21 cellular contexts compared by ENCODE assay signal in genomic region chr10:6345404-6345803, GRCh38.
DNase-seq lines count a peak whose midpoint lies in the region; ATAC-seq, FAIRE-seq and TF ChIP-seq lines count a peak whose summit lies in the region.
"Had no signal": no experiment of that assay in that cellular context is flagged by ENCODE, and none has a peak within 500 bp of the region (broad histone marks: within the 10 kb centered on the region; RNA-seq: fewer than 3 reads in every experiment).

No MANE protein-coding gene starts in this region.

- CTCF ChIA-PET in HEK293 (lab: Yijun Ruan, JAX), result no interaction called here

- H3K4me2 ChIP-seq in neural progenitor cell, result no peak overlapping the region
- H3K4me2 ChIP-seq: GM23338 had no signal

- H3K27me3 Mint-ChIP-seq in activated CD4-positive, alpha-beta T cell treated with anti-CD3 and anti-CD28 coated beads, Interleukin-2, amount 10 ng/mL, durations not matched to agents 24 days and 14 days, result no peaks in the 10 kb centered on the region
- H3K27me3 Mint-ChIP-seq in CD4-positive, CD25-positive, alpha-beta regulatory T cell, result no peaks in the 10 kb centered on the region
- H3K27me3 Mint-ChIP-seq in activated naive CD8-positive, alpha-beta T cell treated with anti-CD3 and anti-CD28 coated beads, Interleukin-2, amount 50 U/mL, for 24 hours, result no peaks in the 10 kb centered on the region
- H3K27me3 Mint-ChIP-seq in neural progenitor cell (ENCODE audit: insufficient read depth, low read depth), result peaks cover 3% of the 10 kb centered on the region

- peaks cover 13% of the 10 kb centered on the region for H3K36me3 Mint-ChIP-seq in activated CD4-positive, alpha-beta T cell treated with anti-CD3 and anti-CD28 coated beads, Interleukin-2, amount 10 ng/mL, durations not matched to agents 24 days and 14 days (ENCODE audit: low read depth)
- H3K36me3 Mint-ChIP-seq in CD4-positive, CD25-positive, alpha-beta regulatory T cell, result no peaks in the 10 kb centered on the region
- H3K36me3 Mint-ChIP-seq in activated naive CD8-positive, alpha-beta T cell treated with anti-CD3 and anti-CD28 coated beads, Interleukin-2, amount 50 U/mL, for 24 hours (ENCODE audit: low read depth), result peaks cover 7% of the 10 kb centered on the region
- no peaks in the 10 kb centered on the region for H3K36me3 Mint-ChIP-seq in neural progenitor cell

- no peaks in the 10 kb centered on the region for H3K79me2 ChIP-seq in neural progenitor cell (ENCODE audit: low read depth)

- ATAC-seq in CD4-positive, CD25-positive, alpha-beta regulatory T cell (ENCODE audit: low read depth in 2 of 2), result no peak
- ATAC-seq in activated naive CD8-positive, alpha-beta T cell treated with anti-CD3 and anti-CD28 coated beads, Interleukin-2, amount 50 U/mL, for 24 hours, result no peak
- ATAC-seq: GM23338 had no signal

- DNase-seq in activated CD4-positive, alpha-beta T cell treated with anti-CD3 and anti-CD28 coated beads, Interleukin-2, amount 10 ng/mL, durations not matched to agents 24 days and 14 days, result no peak
- no peak for DNase-seq in activated CD4-positive, alpha-beta T cell treated with anti-CD3 and anti-CD28 coated beads for 48 hours
- DNase-seq in CD4-positive, CD25-positive, alpha-beta regulatory T cell, result no peak
- no peak for DNase-seq in activated naive CD8-positive, alpha-beta T cell treated with anti-CD3 and anti-CD28 coated beads, Interleukin-2, amount 50 U/mL, for 24 hours
- DNase-seq in neural progenitor cell (ENCODE audit: low spot score), result no peak
- DNase-seq in GM12891 (ENCODE audit: insufficient read length, low spot score), result no peak
- DNase-seq in dorsolateral prefrontal cortex, result no peak
- DNase-seq: BE2C, NCI-H1417, NCI-H187, NCI-H2107, NCI-H510A treated with DMSO at 0.1 percent for 48 hours, NCI-H774, SHP77 had no signal

- H3K4me1 ChIP-seq in CD4-positive, CD25-positive, alpha-beta regulatory T cell (ENCODE audit: control insufficient read depth, insufficient read depth, low read length, poor library complexity, severe bottlenecking), result peaks cover 31% of the 10 kb centered on the region
- H3K4me1 ChIP-seq in HEK293 (ENCODE audit: control insufficient read depth, insufficient read depth, low read length), result no peaks in the 10 kb centered on the region
- H3K4me1 ChIP-seq in neural progenitor cell, result no peaks in the 10 kb centered on the region

- POLR2A ChIA-PET in HEK293 (lab: Yijun Ruan, JAX), result no interaction called here

- no peak overlapping the region for H3K27ac ChIP-seq in CD4-positive, CD25-positive, alpha-beta regulatory T cell (ENCODE audit: insufficient read depth, low read length, poor library complexity, severe bottlenecking)
- H3K27ac ChIP-seq in HEK293 (ENCODE audit: extremely low read depth, low read depth, low read length) (no peak overlapping the region), neural progenitor cell (no peak overlapping the region), dorsolateral prefrontal cortex (no peak overlapping the region)
- H3K27ac ChIP-seq: KMS-11 had no signal

- H3K36me3 ChIP-seq in CD4-positive, CD25-positive, alpha-beta regulatory T cell (ENCODE audit: control insufficient read depth, insufficient read depth, low read length), result no peaks in the 10 kb centered on the region
- no peaks in the 10 kb centered on the region; a peak in 1 of 3 replicates for H3K36me3 ChIP-seq in HEK293 (ENCODE audit: control insufficient read depth in 2 of 2, insufficient read depth in 1 of 2, low read length in 2 of 2)
- H3K36me3 ChIP-seq in neural progenitor cell, result no peaks in the 10 kb centered on the region
- H3K36me3 ChIP-seq: BE2C had no signal

- no peaks in the 10 kb centered on the region for H4K20me1 ChIP-seq in neural progenitor cell (ENCODE audit: low read depth)

- no peak overlapping the region for H3K9ac ChIP-seq in neural progenitor cell
- H3K9ac ChIP-seq: KMS-11 had no signal

- H2AFZ ChIP-seq in neural progenitor cell (replicated peaks), result no peak overlapping the region
- H2AFZ ChIP-seq: GM23338 had no signal

- no peak overlapping the region for H3K4me3 Mint-ChIP-seq in activated CD4-positive, alpha-beta T cell treated with anti-CD3 and anti-CD28 coated beads, Interleukin-2, amount 10 ng/mL, durations not matched to agents 24 days and 14 days
- H3K4me3 Mint-ChIP-seq in CD4-positive, CD25-positive, alpha-beta regulatory T cell, result peak overlapping the region in 1 of 4 donors; percentile 74
- H3K4me3 Mint-ChIP-seq in activated naive CD8-positive, alpha-beta T cell treated with anti-CD3 and anti-CD28 coated beads, Interleukin-2, amount 50 U/mL, for 24 hours, result no peak overlapping the region
- H3K4me3 Mint-ChIP-seq in neural progenitor cell, result no peak overlapping the region
- H3K4me3 Mint-ChIP-seq: GM23338 had no signal

- no peaks in the 10 kb centered on the region for H3K9me3 ChIP-seq in CD4-positive, CD25-positive, alpha-beta regulatory T cell (ENCODE audit: control insufficient read depth in 2 of 2, low read length in 2 of 2)
- H3K9me3 ChIP-seq in HEK293 (ENCODE audit: control insufficient read depth, insufficient read depth, low read depth, low read length) (no peaks in the 10 kb centered on the region), neural progenitor cell (ENCODE audit: low read depth) (no peaks in the 10 kb centered on the region)
- H3K9me3 ChIP-seq: BE2C had no signal

- H3F3A ChIP-seq in neural progenitor cell (ENCODE audit: low read depth), result no peaks in the 10 kb centered on the region

- H3K9me3 Mint-ChIP-seq in activated CD4-positive, alpha-beta T cell treated with anti-CD3 and anti-CD28 coated beads, Interleukin-2, amount 10 ng/mL, durations not matched to agents 24 days and 14 days, result peaks cover 15% of the 10 kb centered on the region
- no peaks in the 10 kb centered on the region for H3K9me3 Mint-ChIP-seq in CD4-positive, CD25-positive, alpha-beta regulatory T cell
- peaks cover 11% of the 10 kb centered on the region for H3K9me3 Mint-ChIP-seq in activated naive CD8-positive, alpha-beta T cell treated with anti-CD3 and anti-CD28 coated beads, Interleukin-2, amount 50 U/mL, for 24 hours
- H3K9me3 Mint-ChIP-seq in neural progenitor cell, result no peaks in the 10 kb centered on the region
- H3K9me3 Mint-ChIP-seq: GM23338 had no signal

- H3K4me1 Mint-ChIP-seq in activated CD4-positive, alpha-beta T cell treated with anti-CD3 and anti-CD28 coated beads, Interleukin-2, amount 10 ng/mL, durations not matched to agents 24 days and 14 days, result peaks cover 47% of the 10 kb centered on the region
- peaks cover 13 to 55% (median 30%) of the 10 kb centered on the region in 4 donors for H3K4me1 Mint-ChIP-seq in CD4-positive, CD25-positive, alpha-beta regulatory T cell
- H3K4me1 Mint-ChIP-seq in activated naive CD8-positive, alpha-beta T cell treated with anti-CD3 and anti-CD28 coated beads, Interleukin-2, amount 50 U/mL, for 24 hours, result peaks cover 52% of the 10 kb centered on the region
- peaks cover 8% of the 10 kb centered on the region for H3K4me1 Mint-ChIP-seq in neural progenitor cell

- no peak for TF ChIP-seq POLR2A in GM12891 (IDR thresholded peaks at IDR 0.05; ENCODE audit: low read depth, low read length)

- no peak for TF ChIP-seq CTCF in HEK293 (tag by site-specific recombination; IDR thresholded peaks at IDR 0.05)
- TF ChIP-seq CTCF in neural progenitor cell (IDR thresholded peaks at IDR 0.05), result no peak
- no peak for TF ChIP-seq CTCF in dorsolateral prefrontal cortex (IDR thresholded peaks at IDR 0.05 in 54 of 56, conservative IDR thresholded peaks at IDR 0.05 in 2 of 56; ENCODE audit: low read depth in 1 of 56, partially characterized antibody in 56 of 56)

- no peak for FAIRE-seq in GM12891 (lab: Jason Lieb, UNC)
- FAIRE-seq: A204.1, D721Med, GM12892, GM18507 had no signal

- no peaks in the 10 kb centered on the region for H3K27me3 ChIP-seq in CD4-positive, CD25-positive, alpha-beta regulatory T cell (ENCODE audit: control insufficient read depth, insufficient read depth, low read length)
- H3K27me3 ChIP-seq in neural progenitor cell, result no peaks in the 10 kb centered on the region
- H3K27me3 ChIP-seq in dorsolateral prefrontal cortex, result no peaks in the 10 kb centered on the region
- H3K27me3 ChIP-seq: BE2C had no signal

- no peak overlapping the region for H3K4me3 ChIP-seq in CD4-positive, CD25-positive, alpha-beta regulatory T cell (ENCODE audit: low read depth, low read length)
- H3K4me3 ChIP-seq in HEK293 (ENCODE audit: low read depth, low read length) (no peak overlapping the region), neural progenitor cell (no peak overlapping the region), dorsolateral prefrontal cortex (no peak overlapping the region)
- H3K4me3 ChIP-seq: GM23338 had no signal

- intact Hi-C loops in activated CD4-positive, alpha-beta T cell treated with anti-CD3 and anti-CD28 coated beads, Interleukin-2, amount 10 ng/mL, durations not matched to agents 24 days and 14 days (cut with micrococcal nuclease), result no loop called here
- intact Hi-C loops in dorsolateral prefrontal cortex (cut with DNase I), result no loop called here

- peak overlapping the region; percentile 21 for H3K27ac Mint-ChIP-seq in activated CD4-positive, alpha-beta T cell treated with anti-CD3 and anti-CD28 coated beads, Interleukin-2, amount 10 ng/mL, durations not matched to agents 24 days and 14 days
- H3K27ac Mint-ChIP-seq in CD4-positive, CD25-positive, alpha-beta regulatory T cell, result peak overlapping the region; percentile 78 to 99 (median 97)
- H3K27ac Mint-ChIP-seq in activated naive CD8-positive, alpha-beta T cell treated with anti-CD3 and anti-CD28 coated beads, Interleukin-2, amount 50 U/mL, for 24 hours, result peak overlapping the region; percentile 33
- H3K27ac Mint-ChIP-seq in neural progenitor cell, result no peak overlapping the region
- H3K27ac Mint-ChIP-seq: GM23338 had no signal

TF ChIP-seq in HEK293, 187 proteins besides CTCF, POLR2A, EP300 and RAD21:
- peak; percentile 88 for TF ChIP-seq ZNF366 (tag by site-specific recombination; conservative IDR thresholded peaks at IDR 0.05)
- TF ChIP-seq SETDB1 (IDR thresholded peaks at IDR 0.05; ENCODE audit: insufficient read length, low read length), result no peak
- TF ChIP-seq OSR2 (tag by site-specific recombination; IDR thresholded peaks at IDR 0.05), result no peak
- TF ChIP-seq ZBTB17 (tag by site-specific recombination; IDR thresholded peaks at IDR 0.05), result peak; percentile 57; the same call in 1 of the 2 replicates
- no peak for TF ChIP-seq GLI4 (tag by site-specific recombination; IDR thresholded peaks at IDR 0.05)
- no peak for TF ChIP-seq ZBTB1 (tag by site-specific recombination; IDR thresholded peaks at IDR 0.05)

TF ChIP-seq in GM12891, 5 proteins besides CTCF, POLR2A, EP300 and RAD21:
- no peak for TF ChIP-seq SPI1 (IDR thresholded peaks at IDR 0.05; ENCODE audit: low read depth, low read length)
- TF ChIP-seq PAX5 (IDR thresholded peaks at IDR 0.05; ENCODE audit: insufficient read depth, low read length, severe bottlenecking), result no peak
- TF ChIP-seq POLR2AphosphoS5 (IDR thresholded peaks at IDR 0.05; ENCODE audit: low read depth, low read length), result no peak
- TF ChIP-seq POU2F2 (IDR thresholded peaks at IDR 0.05; ENCODE audit: low read depth, low read length), result no peak
- TF ChIP-seq TAF1 (IDR thresholded peaks at IDR 0.05; ENCODE audit: low read depth, low read length), result no peak
